ENCODE assay signal across 1 cellular context in the genomic region with DNA sequence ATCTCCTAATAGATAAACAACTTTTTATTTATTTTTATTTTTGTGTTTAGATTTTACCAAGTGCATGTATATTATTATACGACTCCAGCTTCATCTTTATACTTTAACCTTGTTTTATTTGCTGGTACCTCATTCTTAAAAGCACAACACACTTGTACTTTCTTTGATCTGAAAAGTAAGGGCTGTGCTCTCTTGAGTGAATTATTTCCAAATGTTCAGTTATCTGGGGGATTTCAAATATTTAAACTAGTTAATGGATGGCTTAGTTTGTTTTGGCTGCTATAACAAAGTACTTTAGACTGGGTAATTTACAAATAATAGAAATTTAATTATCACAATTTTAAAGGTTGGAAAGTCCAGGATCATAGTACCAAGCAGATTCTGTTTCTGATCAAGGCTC.
TF ChIP-seq lines count a peak whose summit lies in the region.

No MANE protein-coding gene starts in this region.

TF ChIP-seq in HepG2, 621 proteins besides CTCF, POLR2A, EP300 and RAD21 (continued from another document):
- TF ChIP-seq, protein P1, sequence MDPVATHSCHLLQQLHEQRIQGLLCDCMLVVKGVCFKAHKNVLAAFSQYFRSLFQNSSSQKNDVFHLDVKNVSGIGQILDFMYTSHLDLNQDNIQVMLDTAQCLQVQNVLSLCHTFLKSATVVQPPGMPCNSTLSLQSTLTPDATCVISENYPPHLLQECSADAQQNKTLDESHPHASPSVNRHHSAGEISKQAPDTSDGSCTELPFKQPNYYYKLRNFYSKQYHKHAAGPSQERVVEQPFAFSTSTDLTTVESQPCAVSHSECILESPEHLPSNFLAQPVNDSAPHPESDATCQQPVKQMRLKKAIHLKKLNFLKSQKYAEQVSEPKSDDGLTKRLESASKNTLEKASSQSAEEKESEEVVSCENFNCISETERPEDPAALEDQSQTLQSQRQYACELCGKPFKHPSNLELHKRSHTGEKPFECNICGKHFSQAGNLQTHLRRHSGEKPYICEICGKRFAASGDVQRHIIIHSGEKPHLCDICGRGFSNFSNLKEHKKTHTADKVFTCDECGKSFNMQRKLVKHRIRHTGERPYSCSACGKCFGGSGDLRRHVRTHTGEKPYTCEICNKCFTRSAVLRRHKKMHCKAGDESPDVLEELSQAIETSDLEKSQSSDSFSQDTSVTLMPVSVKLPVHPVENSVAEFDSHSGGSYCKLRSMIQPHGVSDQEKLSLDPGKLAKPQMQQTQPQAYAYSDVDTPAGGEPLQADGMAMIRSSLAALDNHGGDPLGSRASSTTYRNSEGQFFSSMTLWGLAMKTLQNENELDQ (CRISPR knock-in tag; IDR thresholded peaks at IDR 0.05; ENCODE audit: borderline replicate concordance): no peak
- TF ChIP-seq IRX3 (CRISPR knock-in tag; IDR thresholded peaks at IDR 0.05; ENCODE audit: borderline replicate concordance, low read depth) (no peak), ISL2 (CRISPR knock-in tag; IDR thresholded peaks at IDR 0.05) (peak; percentile 69), KMT2B (CRISPR knock-in tag; IDR thresholded peaks at IDR 0.05) (no peak), SAFB2 (CRISPR knock-in tag; IDR thresholded peaks at IDR 0.05; ENCODE audit: borderline replicate concordance, low read depth) (no peak), NFIC (IDR thresholded peaks at IDR 0.05; ENCODE audit: low read length) (0 out of 2 replicates have a peak, but pooled peaks have one; percentile 33), BCL6 (CRISPR knock-in tag; IDR thresholded peaks at IDR 0.05) (peak; percentile 76), ZNF615 (CRISPR knock-in tag; IDR thresholded peaks at IDR 0.05; ENCODE audit: borderline replicate concordance) (no peak), ZNF44 (CRISPR knock-in tag; IDR thresholded peaks at IDR 0.05) (no peak), ZNF160 (CRISPR knock-in tag; IDR thresholded peaks at IDR 0.05) (no peak), HIVEP1 (CRISPR knock-in tag; IDR thresholded peaks at IDR 0.05) (no peak), PCBP2 (optimal IDR thresholded peaks at IDR 0.05; ENCODE audit: low read depth, low read length, poor library complexity, severe bottlenecking) (no peak), ONECUT2 (CRISPR knock-in tag; IDR thresholded peaks at IDR 0.05) (no peak)
TF ChIP-seq in HepG2: peak in this region for 5.
